ENCODE assay signal across 26 cellular contexts in genomic region chr1:58790313-58790712, GRCh38.
"Had no signal": no experiment of that assay in that cellular context is flagged by ENCODE, and none has a peak within 500 bp of the region (broad histone marks: within the 10 kb centered on the region; RNA-seq: fewer than 3 reads in every experiment).

No MANE protein-coding gene starts in this region.

- H3K27me3 Mint-ChIP-seq: activated CD4-positive, alpha-beta T cell treated with anti-CD3 and anti-CD28 coated beads, Interleukin-2, amount 10 ng/mL, durations not matched to agents 24 days and 14 days; activated CD8-positive, alpha-beta memory T cell treated with anti-CD3 and anti-CD28 coated beads, Interleukin-2, amount 10 ng/mL, durations not matched to agents 7 days and 5 days; activated naive CD4-positive, alpha-beta T cell treated with anti-CD3 and anti-CD28 coated beads, Interleukin-2, amount 50 U/mL, for 24 hours; activated T-cell treated with anti-CD3 and anti-CD28 coated beads, Interleukin-2, amount 50 U/mL, for 24 hours; central memory CD8-positive, alpha-beta T cell had no signal

- H3K4me3 Mint-ChIP-seq: activated CD4-positive, alpha-beta T cell treated with anti-CD3 and anti-CD28 coated beads, Interleukin-2, amount 10 ng/mL, durations not matched to agents 24 days and 14 days; activated CD8-positive, alpha-beta memory T cell treated with anti-CD3 and anti-CD28 coated beads, Interleukin-2, amount 10 ng/mL, durations not matched to agents 7 days and 5 days; activated naive CD4-positive, alpha-beta T cell treated with anti-CD3 and anti-CD28 coated beads, Interleukin-2, amount 50 U/mL, for 24 hours; activated T-cell treated with anti-CD3 and anti-CD28 coated beads, Interleukin-2, amount 50 U/mL, for 24 hours; activated T-helper 1 cell treated with anti-CD3 and anti-CD28 coated beads, Interleukin-12 subunit alpha, Interleukin-12 subunit beta, Interleukin-2, Interleukin-4 antibody, amounts not matched to agents 30 ng/mL and 10 ng/mL and 1 ng/mL, durations not matched to agents 14 hours and 24 hours and 36 hours; central memory CD8-positive, alpha-beta T cell; T-helper 1 cell treated with Interleukin-12 subunit alpha and Interleukin-12 subunit beta and Interleukin-4 antibody, amounts not matched to agents 30 μg/mL and 1 μg/mL, for 36 hours; WTC11 had no signal

- H3K9me3 Mint-ChIP-seq: activated CD4-positive, alpha-beta T cell treated with anti-CD3 and anti-CD28 coated beads, Interleukin-2, amount 10 ng/mL, durations not matched to agents 24 days and 14 days had no signal

- H3K27me3 ChIP-seq: SJSA1 had no signal

- H3K9me3 ChIP-seq: SJSA1 had no signal

- H3K36me3 ChIP-seq: SJSA1 had no signal

- H3K4me3 ChIP-seq: SJSA1 had no signal

- H3K27ac Mint-ChIP-seq: activated CD4-positive, alpha-beta T cell treated with anti-CD3 and anti-CD28 coated beads, Interleukin-2, amount 10 ng/mL, durations not matched to agents 24 days and 14 days; activated CD8-positive, alpha-beta memory T cell treated with anti-CD3 and anti-CD28 coated beads, Interleukin-2, amount 10 ng/mL, durations not matched to agents 7 days and 5 days; activated naive CD4-positive, alpha-beta T cell treated with anti-CD3 and anti-CD28 coated beads, Interleukin-2, amount 50 U/mL, for 24 hours; activated T-cell treated with anti-CD3 and anti-CD28 coated beads, Interleukin-2, amount 50 U/mL, for 24 hours; activated T-helper 1 cell treated with anti-CD3 and anti-CD28 coated beads, Interleukin-12 subunit alpha, Interleukin-12 subunit beta, Interleukin-2, Interleukin-4 antibody, amounts not matched to agents 30 ng/mL and 10 ng/mL and 1 ng/mL, durations not matched to agents 14 hours and 24 hours and 36 hours; T-helper 1 cell treated with Interleukin-12 subunit alpha and Interleukin-12 subunit beta and Interleukin-4 antibody, amounts not matched to agents 30 μg/mL and 1 μg/mL, for 36 hours; WTC11 had no signal

- DNase-seq: activated CD4-positive, alpha-beta T cell treated with anti-CD3 and anti-CD28 coated beads for 1 hour; activated CD4-positive, alpha-beta T cell treated with anti-CD3 and anti-CD28 coated beads, Interleukin-2, amount 10 ng/mL, durations not matched to agents 24 days and 14 days; activated CD4-positive, alpha-beta T cell treated with anti-CD3 and anti-CD28 coated beads, Interleukin-2, amount 50 U/mL, for 48 hours; activated CD8-positive, alpha-beta memory T cell treated with anti-CD3 and anti-CD28 coated beads, Interleukin-2, amount 10 ng/mL, durations not matched to agents 7 days and 5 days; activated effector memory CD4-positive, alpha-beta T cell treated with Interleukin-2 at 50 U/mL for 16 hours; activated naive CD4-positive, alpha-beta T cell; activated T-cell treated with anti-CD3 and anti-CD28 coated beads, Interleukin-2, amount 50 U/mL, for 24 hours; aorta; Karpas-422; MM.1S; NCI-H1105; NCI-H1436; NCI-H1694 treated with DMSO at 0.1 percent for 48 hours; NCI-H2029 treated with DMSO at 0.1 percent for 48 hours; NK-92 treated with Interleukin-12 subunit alpha and Interleukin-12 subunit beta, amount 100 ng/mL, for 24 hours; OCI-M1; SHP77; SW 1271; T-helper 9 cell had no signal

- ATAC-seq: activated CD8-positive, alpha-beta memory T cell treated with anti-CD3 and anti-CD28 coated beads, Interleukin-2, amount 10 ng/mL, durations not matched to agents 7 days and 5 days; SK-N-SH treated with all-trans-retinoic acid at 6 μM for 48 hours had no signal
